In the genomic region with DNA sequence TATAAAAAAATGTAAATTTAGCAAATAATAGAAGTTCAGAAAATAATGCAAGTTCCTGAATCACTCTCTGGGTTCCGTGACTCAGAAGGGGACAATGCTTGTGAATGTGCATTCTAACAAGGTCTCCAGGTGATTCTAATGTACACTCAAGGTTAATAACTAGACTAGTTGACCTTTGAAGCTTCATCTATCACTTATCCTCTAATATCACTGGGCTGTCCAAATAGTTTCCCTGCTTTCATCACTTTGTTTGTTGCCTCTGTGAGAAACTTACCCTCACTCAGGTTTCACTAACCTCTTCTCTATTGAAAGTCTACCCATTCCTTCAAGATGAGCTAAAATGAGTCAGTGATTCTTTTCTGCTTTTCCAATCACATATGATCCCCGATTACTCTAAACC, we compare ENCODE assay signal across 1 cellular context.
TF ChIP-seq lines count a peak whose summit lies in the region.

No MANE protein-coding gene starts in this region.

TF ChIP-seq in HepG2, 621 proteins besides CTCF, POLR2A, EP300 and RAD21 (continued from another document):
- TF ChIP-seq, protein P1, sequence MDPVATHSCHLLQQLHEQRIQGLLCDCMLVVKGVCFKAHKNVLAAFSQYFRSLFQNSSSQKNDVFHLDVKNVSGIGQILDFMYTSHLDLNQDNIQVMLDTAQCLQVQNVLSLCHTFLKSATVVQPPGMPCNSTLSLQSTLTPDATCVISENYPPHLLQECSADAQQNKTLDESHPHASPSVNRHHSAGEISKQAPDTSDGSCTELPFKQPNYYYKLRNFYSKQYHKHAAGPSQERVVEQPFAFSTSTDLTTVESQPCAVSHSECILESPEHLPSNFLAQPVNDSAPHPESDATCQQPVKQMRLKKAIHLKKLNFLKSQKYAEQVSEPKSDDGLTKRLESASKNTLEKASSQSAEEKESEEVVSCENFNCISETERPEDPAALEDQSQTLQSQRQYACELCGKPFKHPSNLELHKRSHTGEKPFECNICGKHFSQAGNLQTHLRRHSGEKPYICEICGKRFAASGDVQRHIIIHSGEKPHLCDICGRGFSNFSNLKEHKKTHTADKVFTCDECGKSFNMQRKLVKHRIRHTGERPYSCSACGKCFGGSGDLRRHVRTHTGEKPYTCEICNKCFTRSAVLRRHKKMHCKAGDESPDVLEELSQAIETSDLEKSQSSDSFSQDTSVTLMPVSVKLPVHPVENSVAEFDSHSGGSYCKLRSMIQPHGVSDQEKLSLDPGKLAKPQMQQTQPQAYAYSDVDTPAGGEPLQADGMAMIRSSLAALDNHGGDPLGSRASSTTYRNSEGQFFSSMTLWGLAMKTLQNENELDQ (CRISPR knock-in tag; IDR thresholded peaks at IDR 0.05; ENCODE audit: borderline replicate concordance), result no peak
- TF ChIP-seq, protein P2, sequence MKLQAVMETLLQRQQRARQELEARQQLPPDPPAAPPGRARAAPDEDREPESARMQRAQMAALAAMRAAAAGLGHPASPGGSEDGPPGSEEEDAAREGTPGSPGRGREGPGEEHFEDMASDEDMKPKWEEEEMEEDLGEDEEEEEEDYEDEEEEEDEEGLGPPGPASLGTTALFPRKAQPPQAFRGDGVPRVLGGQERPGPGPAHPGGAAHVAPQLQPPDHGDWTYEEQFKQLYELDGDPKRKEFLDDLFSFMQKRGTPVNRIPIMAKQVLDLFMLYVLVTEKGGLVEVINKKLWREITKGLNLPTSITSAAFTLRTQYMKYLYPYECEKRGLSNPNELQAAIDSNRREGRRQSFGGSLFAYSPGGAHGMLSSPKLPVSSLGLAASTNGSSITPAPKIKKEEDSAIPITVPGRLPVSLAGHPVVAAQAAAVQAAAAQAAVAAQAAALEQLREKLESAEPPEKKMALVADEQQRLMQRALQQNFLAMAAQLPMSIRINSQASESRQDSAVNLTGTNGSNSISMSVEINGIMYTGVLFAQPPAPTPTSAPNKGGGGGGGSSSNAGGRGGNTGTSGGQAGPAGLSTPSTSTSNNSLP (IDR thresholded peaks at IDR 0.05; ENCODE audit: low read depth, low read length), result peak; percentile 68
- no peak for TF ChIP-seq GATAD1 (CRISPR knock-in tag; IDR thresholded peaks at IDR 0.05)
- TF ChIP-seq TBX3 (IDR thresholded peaks at IDR 0.05; ENCODE audit: borderline replicate concordance), result peak; percentile 23; the same call in 1 of the 2 replicates
- TF ChIP-seq, protein P3, sequence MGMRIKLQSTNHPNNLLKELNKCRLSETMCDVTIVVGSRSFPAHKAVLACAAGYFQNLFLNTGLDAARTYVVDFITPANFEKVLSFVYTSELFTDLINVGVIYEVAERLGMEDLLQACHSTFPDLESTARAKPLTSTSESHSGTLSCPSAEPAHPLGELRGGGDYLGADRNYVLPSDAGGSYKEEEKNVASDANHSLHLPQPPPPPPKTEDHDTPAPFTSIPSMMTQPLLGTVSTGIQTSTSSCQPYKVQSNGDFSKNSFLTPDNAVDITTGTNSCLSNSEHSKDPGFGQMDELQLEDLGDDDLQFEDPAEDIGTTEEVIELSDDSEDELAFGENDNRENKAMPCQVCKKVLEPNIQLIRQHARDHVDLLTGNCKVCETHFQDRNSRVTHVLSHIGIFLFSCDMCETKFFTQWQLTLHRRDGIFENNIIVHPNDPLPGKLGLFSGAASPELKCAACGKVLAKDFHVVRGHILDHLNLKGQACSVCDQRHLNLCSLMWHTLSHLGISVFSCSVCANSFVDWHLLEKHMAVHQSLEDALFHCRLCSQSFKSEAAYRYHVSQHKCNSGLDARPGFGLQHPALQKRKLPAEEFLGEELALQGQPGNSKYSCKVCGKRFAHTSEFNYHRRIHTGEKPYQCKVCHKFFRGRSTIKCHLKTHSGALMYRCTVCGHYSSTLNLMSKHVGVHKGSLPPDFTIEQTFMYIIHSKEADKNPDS (CRISPR knock-in tag; IDR thresholded peaks at IDR 0.05), result no peak
